In genomic region chr12:66397574-66397973, GRCh38 we compare ENCODE assay signal across 24 cellular contexts.
"Had no signal": no experiment of that assay in that cellular context is flagged by ENCODE, and none has a peak within 500 bp of the region (broad histone marks: within the 10 kb centered on the region; RNA-seq: fewer than 3 reads in every experiment).

No MANE protein-coding gene starts in this region.

- H3K36me3 Mint-ChIP-seq: activated naive CD8-positive, alpha-beta T cell treated with anti-CD3 and anti-CD28 coated beads, Interleukin-2, amount 10 ng/mL, durations not matched to agents 7 days and 5 days had no signal

- H3K4me3 Mint-ChIP-seq: activated CD4-positive, alpha-beta T cell treated with anti-CD3 and anti-CD28 coated beads, Interleukin-2, amount 10 ng/mL, durations not matched to agents 7 days and 5 days; activated CD8-positive, alpha-beta T cell treated with anti-CD3 and anti-CD28 coated beads, Interleukin-2, amount 10 ng/mL, durations not matched to agents 7 days and 5 days; activated naive CD4-positive, alpha-beta T cell treated with anti-CD3 and anti-CD28 coated beads, Interleukin-2, amount 50 U/mL, for 24 hours; activated naive CD8-positive, alpha-beta T cell treated with anti-CD3 and anti-CD28 coated beads, Interleukin-2, amount 10 ng/mL, durations not matched to agents 7 days and 5 days; activated T-cell treated with anti-CD3 and anti-CD28 coated beads, Interleukin-2, amount 50 U/mL, for 24 hours had no signal

- H3K27me3 ChIP-seq: body of pancreas, breast epithelium, SJCRH30 had no signal

- H3K4me1 ChIP-seq: body of pancreas, breast epithelium, SJCRH30 had no signal

- ATAC-seq: activated CD8-positive, alpha-beta T cell treated with anti-CD3 and anti-CD28 coated beads, Interleukin-2, amount 10 ng/mL, durations not matched to agents 7 days and 5 days; body of pancreas; Panc1 had no signal

- H3K9ac ChIP-seq: KMS-11 had no signal

- H3K9me3 Mint-ChIP-seq: activated CD4-positive, alpha-beta T cell treated with anti-CD3 and anti-CD28 coated beads, Interleukin-2, amount 10 ng/mL, durations not matched to agents 7 days and 5 days; activated naive CD4-positive, alpha-beta T cell treated with anti-CD3 and anti-CD28 coated beads, Interleukin-2, amount 50 U/mL, for 24 hours; activated naive CD8-positive, alpha-beta T cell treated with anti-CD3 and anti-CD28 coated beads, Interleukin-2, amount 10 ng/mL, durations not matched to agents 7 days and 5 days; activated T-cell treated with anti-CD3 and anti-CD28 coated beads, Interleukin-2, amount 50 U/mL, for 24 hours; activated T-helper 2 cell treated with anti-CD3 and anti-CD28 coated beads, Interferon-gamma antibody, Interleukin-2, Interleukin-4, amounts not matched to agents 10 μg/mL and 5 μg/mL and 100 μg/mL, durations not matched to agents 14 hours and 24 hours and 36 hours had no signal

- DNase-seq: activated CD4-positive, alpha-beta T cell treated with anti-CD3 and anti-CD28 coated beads, Interleukin-2, amount 10 ng/mL, durations not matched to agents 7 days and 5 days; activated CD4-positive, alpha-beta T cell treated with anti-CD3 and anti-CD28 coated beads, Interleukin-2, amount 50 U/mL, for 48 hours; activated CD8-positive, alpha-beta T cell treated with anti-CD3 and anti-CD28 coated beads, Interleukin-2, amount 10 ng/mL, durations not matched to agents 7 days and 5 days; activated gamma-delta T cell; activated naive CD4-positive, alpha-beta T cell treated with Interleukin-2 at 50 U/mL for 16 hours; activated naive CD8-positive, alpha-beta T cell treated with anti-CD3 and anti-CD28 coated beads, Interleukin-2, amount 10 ng/mL, durations not matched to agents 7 days and 5 days; activated T-cell treated with anti-CD3 and anti-CD28 coated beads, Interleukin-2, amount 50 U/mL, for 24 hours; body of pancreas; caudate nucleus; cerebellar nuclear complex; NCI-H1105; NCI-H1417 treated with DMSO at 0.1 percent for 48 hours; NCI-H187; NCI-H2029 treated with DMSO at 0.1 percent for 48 hours; NCI-H2107; NCI-H226; SHP77; SJCRH30 had no signal

- H3K27ac ChIP-seq: body of pancreas, breast epithelium, KMS-11, SJCRH30, SK-N-MC had no signal

- H3K9me3 ChIP-seq: body of pancreas, breast epithelium, SJCRH30 had no signal

- H3K4me2 ChIP-seq: KMS-11 had no signal

- H3K4me3 ChIP-seq: body of pancreas, breast epithelium, SJCRH30, SK-N-MC had no signal

- H3K36me3 ChIP-seq: breast epithelium, SJCRH30 had no signal

- H3K27ac Mint-ChIP-seq: activated CD4-positive, alpha-beta T cell treated with anti-CD3 and anti-CD28 coated beads, Interleukin-2, amount 10 ng/mL, durations not matched to agents 7 days and 5 days; activated CD8-positive, alpha-beta T cell treated with anti-CD3 and anti-CD28 coated beads, Interleukin-2, amount 10 ng/mL, durations not matched to agents 7 days and 5 days; activated naive CD4-positive, alpha-beta T cell treated with anti-CD3 and anti-CD28 coated beads, Interleukin-2, amount 50 U/mL, for 24 hours; activated naive CD8-positive, alpha-beta T cell treated with anti-CD3 and anti-CD28 coated beads, Interleukin-2, amount 10 ng/mL, durations not matched to agents 7 days and 5 days; activated T-cell treated with anti-CD3 and anti-CD28 coated beads, Interleukin-2, amount 50 U/mL, for 24 hours; activated T-helper 2 cell treated with anti-CD3 and anti-CD28 coated beads, Interferon-gamma antibody, Interleukin-2, Interleukin-4, amounts not matched to agents 10 μg/mL and 5 μg/mL and 100 μg/mL, durations not matched to agents 14 hours and 24 hours and 36 hours had no signal
